1 cellular context compared by ENCODE assay signal in the genomic region with DNA sequence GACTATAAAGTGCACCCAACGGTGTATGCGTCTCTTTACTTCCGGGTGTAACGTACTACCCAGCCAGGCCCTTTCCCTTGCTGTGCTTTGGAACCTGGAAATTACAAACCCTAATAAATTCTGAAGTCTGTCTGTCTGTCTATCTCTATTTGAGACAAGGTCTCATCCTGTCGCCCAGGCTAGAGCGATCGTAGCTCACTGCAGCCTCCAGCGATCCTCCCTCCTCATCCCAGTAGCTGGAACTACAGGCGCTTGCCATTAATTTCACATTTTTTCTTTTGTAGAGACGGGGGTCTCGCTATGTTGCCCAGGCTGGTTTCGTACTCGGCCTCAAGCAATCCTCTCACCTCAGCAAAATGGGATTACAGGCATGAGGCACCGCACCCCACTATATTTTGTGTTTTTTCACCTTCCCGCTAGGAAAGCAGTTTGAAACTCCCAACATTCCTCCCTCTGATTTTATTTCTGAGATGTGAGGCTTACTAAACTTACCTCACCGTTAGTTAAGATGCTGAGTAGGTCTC.
TF ChIP-seq lines count a peak whose summit lies in the region.

No MANE protein-coding gene starts in this region.

TF ChIP-seq in endothelial cell of umbilical vein, 7 proteins besides CTCF, POLR2A, EP300 and RAD21 (continued from another document):
- TF ChIP-seq JUN (IDR thresholded peaks at IDR 0.05; ENCODE audit: borderline replicate concordance, insufficient read depth, insufficient read length, low read depth) (no peak), EZH2 (IDR thresholded peaks at IDR 0.05; ENCODE audit: borderline replicate concordance, low read depth, low read length, severe bottlenecking) (no peak)
- TF ChIP-seq, protein P1, sequence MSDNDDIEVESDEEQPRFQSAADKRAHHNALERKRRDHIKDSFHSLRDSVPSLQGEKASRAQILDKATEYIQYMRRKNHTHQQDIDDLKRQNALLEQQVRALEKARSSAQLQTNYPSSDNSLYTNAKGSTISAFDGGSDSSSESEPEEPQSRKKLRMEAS (IDR thresholded peaks at IDR 0.05; ENCODE audit: insufficient read depth, insufficient read length) = no peak
TF ChIP-seq in endothelial cell of umbilical vein: peak in this region for 0.
